ENCODE assay signal across 24 cellular contexts in the genomic region with DNA sequence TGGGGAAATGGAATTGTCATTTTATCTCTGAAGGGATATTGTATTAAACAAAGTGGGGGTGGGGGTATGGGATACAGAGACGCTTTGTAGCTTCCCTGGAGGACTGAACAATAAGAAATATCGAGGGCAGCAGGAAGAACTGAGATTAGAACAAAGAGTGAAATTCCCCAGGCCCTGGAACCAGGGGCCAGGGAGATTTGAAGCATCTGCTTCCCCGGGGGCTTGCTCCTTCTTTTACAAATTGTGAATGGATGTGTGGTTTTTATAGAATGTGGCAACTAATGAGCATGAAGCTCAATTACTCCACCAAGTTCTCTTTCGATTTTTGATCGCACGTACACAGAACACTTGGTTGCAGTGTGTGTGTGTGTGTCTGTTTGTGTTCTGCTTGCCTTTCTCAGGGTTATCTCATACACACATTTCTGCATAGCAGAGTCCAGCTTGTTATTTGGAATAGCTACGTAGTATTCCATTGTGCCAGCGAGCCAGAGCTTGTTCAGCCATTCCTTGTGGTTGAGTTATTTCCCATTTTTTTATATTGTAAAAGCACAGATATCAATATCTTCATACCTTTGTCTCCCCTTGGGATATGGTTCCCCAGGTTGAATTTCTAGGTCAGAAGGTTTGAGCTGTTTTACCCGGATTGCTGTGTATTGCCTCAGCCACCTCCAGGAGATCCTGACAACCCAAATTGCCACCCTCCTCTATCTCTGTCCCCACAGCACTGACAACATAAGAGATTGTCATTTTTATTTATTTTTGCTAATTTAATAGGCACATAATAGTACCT. TPM values are rescaled to one million over a fixed set of nuclear protein-coding genes. Genes with fewer than 3 reads are reported as not detected.
DNase-seq lines count a peak whose midpoint lies in the region; ATAC-seq and TF ChIP-seq lines count a peak whose summit lies in the region.
"Had no signal": no experiment of that assay in that cellular context is flagged by ENCODE, and none has a peak within 500 bp of the region (broad histone marks: within the 10 kb centered on the region; RNA-seq: fewer than 3 reads in every experiment).

No MANE protein-coding gene starts in this region.

- peaks cover 5% of the 10 kb centered on the region for H3K27me3 Mint-ChIP-seq in endodermal cell (ENCODE audit: insufficient read depth)
- H3K27me3 Mint-ChIP-seq in activated T-cell treated with anti-CD3 and anti-CD28 coated beads, Interleukin-2, amount 50 U/mL, for 4 hours (ENCODE audit: low read depth) = peaks cover 27% of the 10 kb centered on the region

- H3K4me1 ChIP-seq in HUES64 (ENCODE audit: insufficient read depth, low read length) (peaks cover 58% of the 10 kb centered on the region), endodermal cell (ENCODE audit: control insufficient read depth, insufficient read depth, low read length) (peaks cover 26% of the 10 kb centered on the region), mesodermal cell (ENCODE audit: control insufficient read depth, insufficient read depth, low read length, poor library complexity, severe bottlenecking) (peaks cover 28% of the 10 kb centered on the region), esophagus muscularis mucosa (peaks cover 6 to 22% (median 15%) of the 10 kb centered on the region in 4 donors)
- H3K4me1 ChIP-seq: vagina had no signal

- no peak for TF ChIP-seq POLR2A in esophagus muscularis mucosa (IDR thresholded peaks at IDR 0.05; ENCODE audit: low read depth)

- ATAC-seq in activated T-cell treated with anti-CD3 and anti-CD28 coated beads, Interleukin-2, amount 50 U/mL, for 4 hours = no peak
- ATAC-seq: left cardiac atrium had no signal

- no peak for TF ChIP-seq EP300 in esophagus muscularis mucosa (IDR thresholded peaks at IDR 0.05)

- H3K9me3 Mint-ChIP-seq in endodermal cell = peaks cover 26% of the 10 kb centered on the region
- peaks cover 15% of the 10 kb centered on the region for H3K9me3 Mint-ChIP-seq in activated T-cell treated with anti-CD3 and anti-CD28 coated beads, Interleukin-2, amount 50 U/mL, for 4 hours

- H3K27ac ChIP-seq in HUES64 (ENCODE audit: low read depth, low read length) = peak overlapping the region; percentile 80
- H3K27ac ChIP-seq in endodermal cell (ENCODE audit: low read depth, low read length) = peak overlapping the region; percentile 97
- peak overlapping the region; percentile 20 for H3K27ac ChIP-seq in mesodermal cell (ENCODE audit: low read depth, low read length, severe bottlenecking)
- no peak overlapping the region for H3K27ac ChIP-seq in esophagus muscularis mucosa (replicated peaks in 1 of 4)
- H3K27ac ChIP-seq: coronary artery, neutrophil, PC-9, right atrium auricular region, vagina had no signal

- peaks cover 4% of the 10 kb centered on the region for H3K36me3 Mint-ChIP-seq in endodermal cell (ENCODE audit: low read depth)
- H3K36me3 Mint-ChIP-seq in activated T-cell treated with anti-CD3 and anti-CD28 coated beads, Interleukin-2, amount 50 U/mL, for 4 hours (ENCODE audit: insufficient read depth) = no peaks in the 10 kb centered on the region
- H3K36me3 Mint-ChIP-seq: CD8-positive, alpha-beta memory T cell had no signal

- H3K9ac ChIP-seq in HUES64 (ENCODE audit: low read depth, low read length) = peak overlapping the region; percentile 38; the same call in 1 of the 2 replicates
- peak overlapping the region; percentile 29 for H3K9ac ChIP-seq in endodermal cell (ENCODE audit: extremely low read depth, low read length, poor library complexity, severe bottlenecking)

- peaks cover 27% of the 10 kb centered on the region for H3K4me1 Mint-ChIP-seq in endodermal cell
- H3K4me1 Mint-ChIP-seq in activated T-cell treated with anti-CD3 and anti-CD28 coated beads, Interleukin-2, amount 50 U/mL, for 4 hours (ENCODE audit: low read depth) = no peaks in the 10 kb centered on the region
- H3K4me1 Mint-ChIP-seq: brain had no signal

- peaks cover 8% of the 10 kb centered on the region for H3K9me3 ChIP-seq in HUES64 (ENCODE audit: insufficient read depth, low read depth, low read length)
- H3K9me3 ChIP-seq in endodermal cell (ENCODE audit: control insufficient read depth, low read length) = peaks cover 26% of the 10 kb centered on the region
- no peaks in the 10 kb centered on the region for H3K9me3 ChIP-seq in mesodermal cell (ENCODE audit: control insufficient read depth, low read length)
- H3K9me3 ChIP-seq in esophagus muscularis mucosa = peaks cover 0 to 20% (median 12%) of the 10 kb centered on the region in 4 donors
- H3K9me3 ChIP-seq: neutrophil, vagina had no signal

- no peak overlapping the region for H3K27ac Mint-ChIP-seq in endodermal cell
- H3K27ac Mint-ChIP-seq: activated naive CD8-positive, alpha-beta T cell treated with anti-CD3 and anti-CD28 coated beads, Interleukin-2, amount 10 ng/mL, durations not matched to agents 7 days and 5 days; brain; CD8-positive, alpha-beta memory T cell had no signal

- H3K36me3 ChIP-seq in HUES64 (ENCODE audit: insufficient read depth, low read length) (no peaks in the 10 kb centered on the region), endodermal cell (ENCODE audit: control insufficient read depth, insufficient read depth, low read length) (no peaks in the 10 kb centered on the region), mesodermal cell (ENCODE audit: control insufficient read depth, insufficient read depth, low read length) (no peaks in the 10 kb centered on the region), esophagus muscularis mucosa (no peaks in the 10 kb centered on the region)
- H3K36me3 ChIP-seq: neutrophil, right atrium auricular region, vagina had no signal

- intact Hi-C loops in esophagus muscularis mucosa (cut with DNase I) = no loop called here

- H3K27me3 ChIP-seq in HUES64 (ENCODE audit: insufficient read depth, low read length) = no peaks in the 10 kb centered on the region
- H3K27me3 ChIP-seq in endodermal cell (ENCODE audit: control insufficient read depth, insufficient read depth, low read length, poor library complexity, severe bottlenecking) = no peaks in the 10 kb centered on the region
- H3K27me3 ChIP-seq in esophagus muscularis mucosa = no peaks in the 10 kb centered on the region
- H3K27me3 ChIP-seq: right atrium auricular region, vagina had no signal

- no peak for TF ChIP-seq CTCF in AG10803 (conservative IDR thresholded peaks at IDR 0.05; ENCODE audit: low read length)
- TF ChIP-seq CTCF in endodermal cell (conservative IDR thresholded peaks at IDR 0.05) = no peak
- no peak for TF ChIP-seq CTCF in esophagus muscularis mucosa (IDR thresholded peaks at IDR 0.05)

- H3K4me3 Mint-ChIP-seq in endodermal cell = no peak overlapping the region
- H3K4me3 Mint-ChIP-seq in activated T-cell treated with anti-CD3 and anti-CD28 coated beads, Interleukin-2, amount 50 U/mL, for 4 hours = no peak overlapping the region
- H3K4me3 Mint-ChIP-seq: activated naive CD8-positive, alpha-beta T cell treated with anti-CD3 and anti-CD28 coated beads, Interleukin-2, amount 10 ng/mL, durations not matched to agents 7 days and 5 days; brain; CD8-positive, alpha-beta memory T cell had no signal

- DNase-seq in AG10803 (ENCODE audit: low read depth) (peak; percentile 5), endodermal cell (no peak), HK-2 (ENCODE audit: unreplicated experiment) (no peak), esophagus muscularis mucosa (ENCODE audit: extremely low spot score) (no peak), kidney glomerular epithelial cell (lab: John Stamatoyannopoulos, UW) (no peak)
- DNase-seq in activated T-cell treated with anti-CD3 and anti-CD28 coated beads, Interleukin-2, amount 50 U/mL, for 4 hours = no peak
- DNase-seq: activated CD4-positive, CD25-positive, alpha-beta regulatory T cell treated with anti-CD3 and anti-CD28 coated beads, Interleukin-2, amount 50 U/mL, for 72 hours; activated naive CD8-positive, alpha-beta T cell treated with anti-CD3 and anti-CD28 coated beads, Interleukin-2, amount 10 ng/mL, durations not matched to agents 7 days and 5 days; CD8-positive, alpha-beta memory T cell; DMS79 treated with DMSO at 0.1 percent for 48 hours; foreskin fibroblast; KG1; left cardiac atrium; NCI-H2029 treated with DMSO at 0.1 percent for 48 hours; NCI-H526 treated with DMSO at 0.1 percent for 48 hours; PC-9 had no signal

- 63% methylated on average over 9 of the region's 9 CpGs for WGBS in HUES64
- WGBS in endodermal cell (ENCODE audit: insufficient coverage in 1 of 2, insufficient read length in 1 of 2), 2 experiments = 14 to 59% methylated on average over 1 to 9 of the region's 9 CpGs
- 17 to 23% methylated on average over 2 to 4 of the region's 9 CpGs for WGBS in mesodermal cell (ENCODE audit: insufficient coverage in 2 of 2), 2 experiments
- 79% methylated on average over 9 of the region's 9 CpGs for WGBS in esophagus muscularis mucosa

- H3K4me3 ChIP-seq in AG10803 (ENCODE audit: low read length) (no peak overlapping the region), HUES64 (ENCODE audit: low read length) (no peak overlapping the region), endodermal cell (ENCODE audit: low read length) (peak overlapping the region; percentile 67), mesodermal cell (ENCODE audit: extremely low read depth, insufficient read depth, low read length, poor library complexity, severe bottlenecking) (no peak overlapping the region), esophagus muscularis mucosa (no peak overlapping the region)
- H3K4me3 ChIP-seq: coronary artery, PC-9, right atrium auricular region, vagina had no signal

RNA-seq across cellular contexts. Expression of a gene that starts 4.2 kb away (rescaled TPM):
- 21.1 TPM for polyA plus RNA-seq in HUES64 (2013, experiment 1 of 2)
- 21.7 TPM for polyA plus RNA-seq in HUES64 (2013, experiment 2 of 2)
- 1 to 10 TPM; 1.8 to 5.9 TPM for total RNA-seq in endodermal cell
- 11.1 TPM for polyA plus RNA-seq in endodermal cell (2013, experiment 1 of 2)
- polyA plus RNA-seq in endodermal cell (2013, experiment 2 of 2) = 13.9 TPM
- 1.5 TPM for polyA plus RNA-seq in mesodermal cell (2013, experiment 1 of 2)
- 1.9 TPM for polyA plus RNA-seq in mesodermal cell (2013, experiment 2 of 2)
- total RNA-seq in activated T-cell treated with anti-CD3 and anti-CD28 coated beads, Interleukin-2, amount 50 U/mL, for 4 hours = 1 to 10 TPM; 1.2 to 1.7 (median 1.5) TPM
- total RNA-seq in esophagus muscularis mucosa = 1 to 10 TPM; 3.8 to 8.4 (median 5.1) TPM

RNA-seq across cellular contexts. Expression of a gene that starts 32.9 kb away (rescaled TPM):
- 4.5 TPM for polyA plus RNA-seq in HUES64 (2013, experiment 1 of 2)
- 4.8 TPM for polyA plus RNA-seq in HUES64 (2013, experiment 2 of 2)
- total RNA-seq in endodermal cell (under 1 TPM in 1 of 2 donors, not detected in 1; 0.20 TPM), esophagus muscularis mucosa (under 1 TPM in 3 of 4 donors, not detected in 1; 0.42 to 0.83 (median 0.52) TPM)
- 18.6 TPM for polyA plus RNA-seq in endodermal cell (2013, experiment 1 of 2)
- polyA plus RNA-seq in endodermal cell (2013, experiment 2 of 2) = 27.2 TPM
- polyA plus RNA-seq in mesodermal cell (2013, experiment 1 of 2) = 0.81 TPM
- 0.35 TPM for polyA plus RNA-seq in mesodermal cell (2013, experiment 2 of 2)
- total RNA-seq in activated T-cell treated with anti-CD3 and anti-CD28 coated beads, Interleukin-2, amount 50 U/mL, for 4 hours = not detected
- total RNA-seq: activated naive CD8-positive, alpha-beta T cell treated with anti-CD3 and anti-CD28 coated beads, Interleukin-2, amount 10 ng/mL, durations not matched to agents 7 days and 5 days; CD8-positive, alpha-beta memory T cell; PC-9; SK-MEL-5; vagina had no signal

Comparison
In these comparisons a context has a peak if more than half of its experiments do, and no peak if none do; other contexts are left out.
1. H3K27ac ChIP-seq: peak in HUES64 (single experiment), endodermal cell (single experiment) and mesodermal cell (single experiment); none in esophagus muscularis mucosa (0 of 4).